In genomic region chr1:63873751-63874150, GRCh38 we compare ENCODE assay signal across 19 cellular contexts.
DNase-seq lines count a peak whose midpoint lies in the region; ATAC-seq, FAIRE-seq and TF ChIP-seq lines count a peak whose summit lies in the region.
"Had no signal": no experiment of that assay in that cellular context is flagged by ENCODE, and none has a peak within 500 bp of the region (broad histone marks: within the 10 kb centered on the region; RNA-seq: fewer than 3 reads in every experiment).

No MANE protein-coding gene starts in this region.

- ATAC-seq in PC-3 (peak; percentile 73), HG02840 (IDR thresholded peaks at IDR 0.05; ENCODE audit: low FRiP score, unreplicated experiment) (no peak)

- peak overlapping the region; percentile 70 for H3K4me2 ChIP-seq in PC-3 (ENCODE audit: low read length)
- no peak overlapping the region for H3K4me2 ChIP-seq in endothelial cell of umbilical vein (ENCODE audit: insufficient read depth, low read length)
- no peak overlapping the region for H3K4me2 ChIP-seq in trophoblast cell (ENCODE audit: low read length)

- no TSS peak for BruUV-seq in PC-3 (replicated peaks; lab: Mats Ljungman, UMichigan)
- BruUV-seq in endothelial cell of umbilical vein (replicated peaks; lab: Mats Ljungman, UMichigan), result no TSS peak

- no peak for FAIRE-seq in endothelial cell of umbilical vein (lab: Jason Lieb, UNC)
- FAIRE-seq: frontal cortex, GM18507 had no signal

- dilution Hi-C loops in endothelial cell of umbilical vein (cut with MboI; ENCODE audit: extremely low pct_ligation_motif_present, low sequenced_read_pairs), result no loop called here

- no peak overlapping the region for H4K8ac ChIP-seq in trophoblast cell (ENCODE audit: low read depth, low read length)

- no peak overlapping the region for H4K91ac ChIP-seq in trophoblast cell (ENCODE audit: low read depth, low read length)

- H3K4me3 ChIP-seq in AG10803 (ENCODE audit: low read length) (no peak overlapping the region), PC-3 (ENCODE audit: low read length) (peak overlapping the region; percentile 1; the same call in 1 of the 2 replicates), endothelial cell of umbilical vein (replicated peaks in 1 of 3; ENCODE audit: insufficient read depth in 1 of 3, low read depth in 1 of 3, low read length in 3 of 3) (no peak overlapping the region), trophoblast cell (ENCODE audit: low read depth, low read length) (no peak overlapping the region)

- intact Hi-C loops in PC-3 (cut with micrococcal nuclease) (no loop called here), endothelial cell of umbilical vein (cut with micrococcal nuclease) (no loop called here)
- intact Hi-C loops in activated CD4-positive, alpha-beta memory T cell treated with anti-CD3 and anti-CD28 coated beads for 36 hours (cut with micrococcal nuclease), result no loop called here

- H3K9me3 Mint-ChIP-seq in activated CD4-positive, alpha-beta memory T cell treated with anti-CD3 and anti-CD28 coated beads for 36 hours, result no peaks in the 10 kb centered on the region
- no peaks in the 10 kb centered on the region for H3K9me3 Mint-ChIP-seq in activated T-cell treated with anti-CD3 and anti-CD28 coated beads, Interleukin-2, amount 50 U/mL, for 24 hours
- H3K9me3 Mint-ChIP-seq: activated B cell treated with CpG ODN at 0.5 μM for 24 hours, memory B cell had no signal

- H4K12ac ChIP-seq in trophoblast cell (ENCODE audit: low read depth, low read length), result no peak overlapping the region

- H3K27ac ChIP-seq in PC-3 (ENCODE audit: low read length) (peak overlapping the region; percentile 64), endothelial cell of umbilical vein (ENCODE audit: insufficient read depth, low read depth, low read length) (no peak overlapping the region), trophoblast cell (ENCODE audit: low read depth, low read length) (peak overlapping the region; percentile 43)
- H3K27ac ChIP-seq: parathyroid adenoma had no signal

- DNase-seq in AG10803 (ENCODE audit: low read depth) (peak; percentile 29), PC-3 (peak; percentile 89), endothelial cell of umbilical vein (ENCODE audit: low read depth, low spot score) (peak; percentile 4), trophoblast cell (peak in 1 of 2 donors; percentile 28), NCI-H2029 treated with DMSO at 0.1 percent for 48 hours (lab: John Stamatoyannopoulos, UW) (no peak)
- no peak for DNase-seq in activated CD4-positive, alpha-beta memory T cell treated with anti-CD3 and anti-CD28 coated beads for 36 hours
- no peak for DNase-seq in activated T-cell treated with anti-CD3 and anti-CD28 coated beads, Interleukin-2, amount 50 U/mL, for 24 hours
- DNase-seq: activated B cell treated with CpG ODN at 0.5 μM for 24 hours; activated naive CD4-positive, alpha-beta T cell treated with Interleukin-2 at 50 U/mL for 16 hours; effector memory CD4-positive, alpha-beta T cell; MV-4-11; NCI-H748 treated with DMSO at 0.1 percent for 48 hours; stimulated activated CD4-positive, alpha-beta T cell treated with anti-CD3 and anti-CD28 coated beads, Interleukin-15, amount 100 ng/mL, for 24 hours; T-helper 1 cell had no signal

- H3K4me1 ChIP-seq in PC-3 (ENCODE audit: insufficient read depth, low read length), result peaks cover 69% of the 10 kb centered on the region
- H3K4me1 ChIP-seq in endothelial cell of umbilical vein (ENCODE audit: control insufficient read depth, extremely low read depth, insufficient read depth, low read length), result no peaks in the 10 kb centered on the region
- peaks cover 10 to 25% of the 10 kb centered on the region in 2 experiments for H3K4me1 ChIP-seq in trophoblast cell (ENCODE audit: control insufficient read depth in 1 of 2, insufficient read depth in 2 of 2, low read length in 2 of 2)
- H3K4me1 ChIP-seq: parathyroid adenoma had no signal

- no peaks in the 10 kb centered on the region for H3K4me1 Mint-ChIP-seq in activated CD4-positive, alpha-beta memory T cell treated with anti-CD3 and anti-CD28 coated beads for 36 hours (ENCODE audit: low read depth)
- H3K4me1 Mint-ChIP-seq in activated T-cell treated with anti-CD3 and anti-CD28 coated beads, Interleukin-2, amount 50 U/mL, for 24 hours (ENCODE audit: low read depth), result no peaks in the 10 kb centered on the region
- H3K4me1 Mint-ChIP-seq: activated B cell treated with CpG ODN at 0.5 μM for 24 hours, memory B cell had no signal

- WGBS in trophoblast cell (ENCODE audit: extremely low coverage, insufficient coverage, insufficient read length), result no CpG with 5 or more reads among the region's 3 CpGs

- H3K79me2 ChIP-seq in PC-3 (ENCODE audit: low read length) (peaks cover 79% of the 10 kb centered on the region), endothelial cell of umbilical vein (ENCODE audit: control insufficient read depth, insufficient read depth, low read length) (no peaks in the 10 kb centered on the region), trophoblast cell (ENCODE audit: control insufficient read depth, insufficient read depth, low read length, poor library complexity) (no peaks in the 10 kb centered on the region)

- TF ChIP-seq POLR2A in endothelial cell of umbilical vein (IDR thresholded peaks at IDR 0.05; ENCODE audit: low read depth, low read length), result no peak

- H2AFZ ChIP-seq in PC-3 (ENCODE audit: low read length) (no peak overlapping the region), endothelial cell of umbilical vein (ENCODE audit: low read depth, low read length) (no peak overlapping the region), trophoblast cell (ENCODE audit: insufficient read depth, low read length, poor library complexity) (no peak overlapping the region)
- H2AFZ ChIP-seq: parathyroid adenoma had no signal

- CTCF ChIA-PET in PC-3 (lab: Charles Lee) (no interaction called here), endothelial cell of umbilical vein (lab: Charles Lee) (interaction anchor here (1.7 kb wide), 1 partner anchor 182 kb away, joined by 6 read pairs; no protein-coding TSS in a partner anchor)
- CTCF ChIA-PET in activated CD4-positive, alpha-beta memory T cell treated with anti-CD3 and anti-CD28 coated beads for 36 hours (lab: Charles Lee), result no interaction called here

- H4K20me1 ChIP-seq in PC-3 (ENCODE audit: low read length), result no peaks in the 10 kb centered on the region
- no peaks in the 10 kb centered on the region for H4K20me1 ChIP-seq in endothelial cell of umbilical vein (replicated peaks; ENCODE audit: control insufficient read depth, extremely low read depth, insufficient read depth, low read length)

- peaks cover 13% of the 10 kb centered on the region for H3F3A ChIP-seq in PC-3 (ENCODE audit: low read length, unreplicated experiment)

- no peak overlapping the region for H3K23ac ChIP-seq in trophoblast cell (ENCODE audit: low read length)

- H3K9me3 ChIP-seq in PC-3 (ENCODE audit: low read length) (no peaks in the 10 kb centered on the region), endothelial cell of umbilical vein (replicated peaks; ENCODE audit: control insufficient read depth, insufficient read depth, low read length) (no peaks in the 10 kb centered on the region), trophoblast cell (ENCODE audit: insufficient read depth, low read depth, low read length) (no peaks in the 10 kb centered on the region)

- no peaks in the 10 kb centered on the region for H3K27me3 ChIP-seq in PC-3 (ENCODE audit: low read length)
- no peaks in the 10 kb centered on the region for H3K27me3 ChIP-seq in endothelial cell of umbilical vein (ENCODE audit: control insufficient read depth in 2 of 2, insufficient read depth in 2 of 2, low read length in 2 of 2)
- no peaks in the 10 kb centered on the region for H3K27me3 ChIP-seq in trophoblast cell (ENCODE audit: insufficient read depth, low read length)

- no peak overlapping the region for H3K18ac ChIP-seq in trophoblast cell (ENCODE audit: low read length)

- peaks cover 5% of the 10 kb centered on the region for H3K79me1 ChIP-seq in trophoblast cell (ENCODE audit: low read length)

- H3K4ac ChIP-seq in trophoblast cell (ENCODE audit: low read depth, low read length), result no peak overlapping the region

- no peak for TF ChIP-seq CTCF in AG10803 (conservative IDR thresholded peaks at IDR 0.05; ENCODE audit: low read length)
- no peak; the same call in 1 of the 2 replicates for TF ChIP-seq CTCF in PC-3 (conservative IDR thresholded peaks at IDR 0.05; ENCODE audit: low read depth, low read length)
- no peak for TF ChIP-seq CTCF in endothelial cell of umbilical vein (IDR thresholded peaks at IDR 0.05; ENCODE audit: extremely low read depth in 1 of 2, insufficient read depth in 1 of 2, low read depth in 1 of 2, low read length in 2 of 2)

- H3K27me3 Mint-ChIP-seq in activated CD4-positive, alpha-beta memory T cell treated with anti-CD3 and anti-CD28 coated beads for 36 hours, result peaks cover 4% of the 10 kb centered on the region
- peaks cover 7% of the 10 kb centered on the region for H3K27me3 Mint-ChIP-seq in activated T-cell treated with anti-CD3 and anti-CD28 coated beads, Interleukin-2, amount 50 U/mL, for 24 hours

- H3K27ac Mint-ChIP-seq in activated CD4-positive, alpha-beta memory T cell treated with anti-CD3 and anti-CD28 coated beads for 36 hours, result no peak overlapping the region
- H3K27ac Mint-ChIP-seq in activated T-cell treated with anti-CD3 and anti-CD28 coated beads, Interleukin-2, amount 50 U/mL, for 24 hours, result no peak overlapping the region
- H3K27ac Mint-ChIP-seq: activated B cell treated with CpG ODN at 0.5 μM for 24 hours, memory B cell had no signal

- POLR2A ChIA-PET in PC-3 (lab: Charles Lee; ENCODE audit: unreplicated experiment), result no interaction called here
- POLR2A ChIA-PET in endothelial cell of umbilical vein (lab: Charles Lee), result no interaction called here
- POLR2A ChIA-PET in activated CD4-positive, alpha-beta memory T cell treated with anti-CD3 and anti-CD28 coated beads for 36 hours (lab: Charles Lee), result no interaction called here

- no peak overlapping the region for H2BK12ac ChIP-seq in trophoblast cell (ENCODE audit: low read length)

- H2BK120ac ChIP-seq in trophoblast cell (ENCODE audit: insufficient read depth, low read length, poor library complexity), result no peak overlapping the region

- no peak overlapping the region for H3K9ac ChIP-seq in PC-3 (ENCODE audit: low read length)
- no peak overlapping the region for H3K9ac ChIP-seq in endothelial cell of umbilical vein (replicated peaks; ENCODE audit: extremely low read depth, insufficient read depth, low read length)
- no peak overlapping the region for H3K9ac ChIP-seq in trophoblast cell (ENCODE audit: low read length)
- H3K9ac ChIP-seq: parathyroid adenoma had no signal

- no peaks in the 10 kb centered on the region for H3K9me1 ChIP-seq in endothelial cell of umbilical vein (replicated peaks; ENCODE audit: control insufficient read depth, extremely low read depth, insufficient read depth, low read length)

- H3K36me3 Mint-ChIP-seq in activated CD4-positive, alpha-beta memory T cell treated with anti-CD3 and anti-CD28 coated beads for 36 hours, result no peaks in the 10 kb centered on the region
- no peaks in the 10 kb centered on the region for H3K36me3 Mint-ChIP-seq in activated T-cell treated with anti-CD3 and anti-CD28 coated beads, Interleukin-2, amount 50 U/mL, for 24 hours (ENCODE audit: low read depth)
- H3K36me3 Mint-ChIP-seq: memory B cell had no signal

- no peaks in the 10 kb centered on the region for H3K36me3 ChIP-seq in PC-3 (ENCODE audit: low read depth, low read length)
- no peaks in the 10 kb centered on the region for H3K36me3 ChIP-seq in endothelial cell of umbilical vein (ENCODE audit: control insufficient read depth in 2 of 2, extremely low read depth in 1 of 2, insufficient read depth in 2 of 2, low read length in 2 of 2)
- H3K36me3 ChIP-seq in trophoblast cell (ENCODE audit: control insufficient read depth in 1 of 2, insufficient read depth in 2 of 2, low read length in 2 of 2), result no peaks in the 10 kb centered on the region

- no peak overlapping the region for H2BK5ac ChIP-seq in trophoblast cell (ENCODE audit: low read depth, low read length, poor library complexity)

- no peak overlapping the region for H3K14ac ChIP-seq in trophoblast cell (ENCODE audit: low read length)

- H3K4me3 Mint-ChIP-seq in activated CD4-positive, alpha-beta memory T cell treated with anti-CD3 and anti-CD28 coated beads for 36 hours, result no peak overlapping the region
- H3K4me3 Mint-ChIP-seq in activated T-cell treated with anti-CD3 and anti-CD28 coated beads, Interleukin-2, amount 50 U/mL, for 24 hours, result no peak overlapping the region
- H3K4me3 Mint-ChIP-seq: activated B cell treated with CpG ODN at 0.5 μM for 24 hours, memory B cell had no signal

- H2AK5ac ChIP-seq in trophoblast cell (ENCODE audit: low read length), result no peak overlapping the region

- no peaks in the 10 kb centered on the region for H3K9me2 ChIP-seq in PC-3 (replicated peaks; ENCODE audit: low read length)

Comparison
In these comparisons a context has a peak if more than half of its experiments do, and no peak if none do; other contexts are left out.
1. DNase-seq: peak in AG10803 (single experiment), PC-3 (single experiment) and endothelial cell of umbilical vein (single experiment); none in NCI-H2029 treated with DMSO at 0.1 percent for 48 hours (single experiment), activated CD4-positive, alpha-beta memory T cell treated with anti-CD3 and anti-CD28 coated beads for 36 hours (single experiment) and activated T-cell treated with anti-CD3 and anti-CD28 coated beads, Interleukin-2, amount 50 U/mL, for 24 hours (single experiment).